In genomic region chr9:88791105-88791805, GRCh38 we compare ENCODE assay signal across 13 cellular contexts.
DNase-seq lines count a peak whose midpoint lies in the region; ATAC-seq and TF ChIP-seq lines count a peak whose summit lies in the region.
"Had no signal": no experiment of that assay in that cellular context is flagged by ENCODE, and none has a peak within 500 bp of the region (broad histone marks: within the 10 kb centered on the region; RNA-seq: fewer than 3 reads in every experiment).

No MANE protein-coding gene starts in this region.

- BruUV-seq in mammary epithelial cell (replicated peaks; lab: Mats Ljungman, UMichigan): no TSS peak

- H3K79me2 ChIP-seq in mammary epithelial cell (ENCODE audit: insufficient read depth, low read length): no peaks in the 10 kb centered on the region

- H3K4me2 ChIP-seq in mammary epithelial cell (ENCODE audit: insufficient read depth, low read depth, low read length): peak overlapping the region; percentile 19

- H3K9ac ChIP-seq in mammary epithelial cell (ENCODE audit: insufficient read depth, low read length): no peak overlapping the region

- H3K36me3 ChIP-seq in mammary epithelial cell (ENCODE audit: insufficient read depth, low read length) (no peaks in the 10 kb centered on the region), right atrium auricular region (no peaks in the 10 kb centered on the region), upper lobe of right lung (no peaks in the 10 kb centered on the region)
- H3K36me3 ChIP-seq: BE2C, SJCRH30 had no signal

- H3K4me3 ChIP-seq in mammary epithelial cell (replicated peaks in 1 of 3; ENCODE audit: insufficient read depth in 1 of 3, low read depth in 2 of 3, low read length in 3 of 3) (no peak overlapping the region), right atrium auricular region (no peak overlapping the region), upper lobe of right lung (no peak overlapping the region)
- H3K4me3 ChIP-seq: SJCRH30 had no signal

- peaks cover 16 to 20% of the 10 kb centered on the region in 2 donors for H3K27me3 Mint-ChIP-seq in natural killer cell (ENCODE audit: low read depth in 2 of 2)

- H2AFZ ChIP-seq in mammary epithelial cell (ENCODE audit: low read depth, low read length): peak overlapping the region; percentile 34

- no peak overlapping the region for H3K27ac Mint-ChIP-seq in natural killer cell

- H3K4me1 ChIP-seq in mammary epithelial cell (ENCODE audit: insufficient read depth, low read length) (peaks cover 29% of the 10 kb centered on the region), right atrium auricular region (peaks cover 0 to 40% of the 10 kb centered on the region in 2 donors), upper lobe of right lung (no peaks in the 10 kb centered on the region)
- H3K4me1 ChIP-seq: BE2C, SJCRH30 had no signal

- no peaks in the 10 kb centered on the region for H3K36me3 Mint-ChIP-seq in natural killer cell

- TF ChIP-seq CTCF in mammary epithelial cell (conservative IDR thresholded peaks at IDR 0.05 in 1 of 2, IDR thresholded peaks at IDR 0.05 in 1 of 2; ENCODE audit: extremely low read depth in 1 of 2, insufficient read depth in 1 of 2, low read depth in 1 of 2, low read length in 2 of 2) (no peak), right atrium auricular region (IDR thresholded peaks at IDR 0.05) (no peak), upper lobe of right lung (IDR thresholded peaks at IDR 0.05) (no peak), natural killer cell (IDR thresholded peaks at IDR 0.05) (no peak)

- dilution Hi-C loops in mammary epithelial cell (cut with HindIII; ENCODE audit: low sequenced_read_pairs): no loop called here

- CTCF ChIA-PET in mammary epithelial cell (lab: Charles Lee; ENCODE audit: low non-redundant PET): no interaction called here

- H3K4me3 Mint-ChIP-seq in natural killer cell: no peak overlapping the region
- H3K4me3 Mint-ChIP-seq: nephron had no signal

- H4K20me1 ChIP-seq in mammary epithelial cell (ENCODE audit: insufficient read depth, low read length): no peaks in the 10 kb centered on the region

- peak overlapping the region; percentile 53 for H3K27ac ChIP-seq in mammary epithelial cell (ENCODE audit: insufficient read depth, low read depth, low read length)
- H3K27ac ChIP-seq in right atrium auricular region: peak overlapping the region; percentile 31 to 74
- H3K27ac ChIP-seq in upper lobe of right lung: no peak overlapping the region
- H3K27ac ChIP-seq: SJCRH30 had no signal

- intact Hi-C loops in Right ventricle myocardium inferior (cut with DNase I) (no loop called here), cardiac septum (cut with DNase I) (no loop called here), mammary epithelial cell (cut with micrococcal nuclease) (no loop called here), upper lobe of right lung (cut with DNase I) (no loop called here), natural killer cell (cut with micrococcal nuclease) (no loop called here)

- in situ Hi-C loops in mammary epithelial cell (cut with MboI; ENCODE audit: low sequenced_read_pairs in 2 of 2): no loop called here

- ATAC-seq in Right ventricle myocardium inferior (peak; percentile 78), upper lobe of right lung (peak; percentile 48), natural killer cell (no peak)

- H3K27me3 ChIP-seq in mammary epithelial cell (ENCODE audit: insufficient read depth, low read length) (no peaks in the 10 kb centered on the region), right atrium auricular region (no peaks in the 10 kb centered on the region), upper lobe of right lung (no peaks in the 10 kb centered on the region)
- H3K27me3 ChIP-seq: BE2C, SJCRH30 had no signal

- no peaks in the 10 kb centered on the region for H3K9me3 Mint-ChIP-seq in natural killer cell

- H3K4me1 Mint-ChIP-seq in natural killer cell: no peaks in the 10 kb centered on the region

- DNase-seq in Right ventricle myocardium inferior (ENCODE audit: missing footprints) (peak; percentile 32), cardiac septum (ENCODE audit: low spot score) (no peak), mammary epithelial cell (peak; percentile 92), right atrium auricular region (ENCODE audit: low spot score) (no peak), upper lobe of right lung (no peak), NCI-H2171 treated with DMSO at 0.1 percent for 48 hours (lab: John Stamatoyannopoulos, UW) (no peak), ecto neural progenitor cell (ENCODE audit: low spot score) (no peak), natural killer cell (no peak)
- DNase-seq: activated effector memory CD4-positive, alpha-beta T cell treated with Interleukin-2 at 50 U/mL for 16 hours; BE2C; NCI-H510A; SJCRH30 had no signal

- H3K9me3 ChIP-seq in mammary epithelial cell (replicated peaks; ENCODE audit: insufficient read depth, low read length): no peaks in the 10 kb centered on the region
- H3K9me3 ChIP-seq in right atrium auricular region: no peaks in the 10 kb centered on the region
- H3K9me3 ChIP-seq in upper lobe of right lung: no peaks in the 10 kb centered on the region
- H3K9me3 ChIP-seq: BE2C, SJCRH30 had no signal

Comparison
In these comparisons a context has a peak if more than half of its experiments do, and no peak if none do; other contexts are left out.
1. DNase-seq: peak in Right ventricle myocardium inferior (single experiment) and mammary epithelial cell (single experiment); none in cardiac septum (single experiment), right atrium auricular region (single experiment), upper lobe of right lung (single experiment), NCI-H2171 treated with DMSO at 0.1 percent for 48 hours (single experiment), ecto neural progenitor cell (single experiment) and natural killer cell (single experiment).
2. ATAC-seq: peak in Right ventricle myocardium inferior (single experiment) and upper lobe of right lung (single experiment); none in natural killer cell (0 of 3).